Comparison of ENCODE assay signal across 20 cellular contexts in genomic region chr1:172381981-172382380, GRCh38. TPM values are rescaled to one million over a fixed set of nuclear protein-coding genes. Genes with fewer than 3 reads are reported as not detected.
DNase-seq lines count a peak whose midpoint lies in the region; ATAC-seq and TF ChIP-seq lines count a peak whose summit lies in the region.
"Had no signal": no experiment of that assay in that cellular context is flagged by ENCODE, and none has a peak within 500 bp of the region (broad histone marks: within the 10 kb centered on the region; RNA-seq: fewer than 3 reads in every experiment).

No MANE protein-coding gene starts in this region.

- H3K9ac ChIP-seq in Loucy (ENCODE audit: low read depth, low read length, poor library complexity, severe bottlenecking): peak overlapping the region; percentile 75

- H3K36me3 Mint-ChIP-seq in CD4-positive, CD25-positive, alpha-beta regulatory T cell: no peaks in the 10 kb centered on the region
- H3K36me3 Mint-ChIP-seq in brain (peaks cover 11% of the 10 kb centered on the region), Calu3 (ENCODE audit: insufficient read depth, unreplicated experiment) (no peaks in the 10 kb centered on the region)
- H3K36me3 Mint-ChIP-seq in natural killer cell treated with Interleukin-12 subunit alpha and Interleukin-12 subunit beta and Interleukin-15 and Interleukin-18, amount 100 ng/mL, for 72 hours: no peaks in the 10 kb centered on the region

- no peak for TF ChIP-seq CTCF in Loucy (conservative IDR thresholded peaks at IDR 0.05; ENCODE audit: low read length)
- TF ChIP-seq CTCF in brain (conservative IDR thresholded peaks at IDR 0.05): no peak
- TF ChIP-seq CTCF in Calu3 (IDR thresholded peaks at IDR 0.05; ENCODE audit: unreplicated experiment): no peak

- peak overlapping the region; percentile 33 to 77 (median 60) for H3K27ac Mint-ChIP-seq in CD4-positive, CD25-positive, alpha-beta regulatory T cell
- peak overlapping the region in 3 of 5 experiments; percentile 89 to 92 (median 92) for H3K27ac Mint-ChIP-seq in brain
- H3K27ac Mint-ChIP-seq in natural killer cell treated with Interleukin-12 subunit alpha and Interleukin-12 subunit beta and Interleukin-15 and Interleukin-18, amount 100 ng/mL, for 72 hours: peak overlapping the region; percentile 10 to 84
- H3K27ac Mint-ChIP-seq in Calu3 (ENCODE audit: unreplicated experiment): no peak overlapping the region

- H3K36me3 ChIP-seq in CD4-positive, CD25-positive, alpha-beta regulatory T cell (ENCODE audit: control insufficient read depth, insufficient read depth, low read length): no peaks in the 10 kb centered on the region
- no peaks in the 10 kb centered on the region for H3K36me3 ChIP-seq in Loucy (ENCODE audit: insufficient read depth, low read length)
- H3K36me3 ChIP-seq: neutrophil had no signal

- H3K27me3 Mint-ChIP-seq in CD4-positive, CD25-positive, alpha-beta regulatory T cell: peaks cover 4% of the 10 kb centered on the region
- no peaks in the 10 kb centered on the region for H3K27me3 Mint-ChIP-seq in brain
- H3K27me3 Mint-ChIP-seq in natural killer cell treated with Interleukin-12 subunit alpha and Interleukin-12 subunit beta and Interleukin-15 and Interleukin-18, amount 100 ng/mL, for 72 hours: no peaks in the 10 kb centered on the region
- H3K27me3 Mint-ChIP-seq in Calu3 (ENCODE audit: unreplicated experiment): no peaks in the 10 kb centered on the region

- CTCF ChIA-PET in Calu3 (lab: Charles Lee): no interaction called here

- H3K79me2 ChIP-seq in Loucy (ENCODE audit: insufficient read depth, low read length): no peaks in the 10 kb centered on the region

- no peak overlapping the region for H3K4me3 ChIP-seq in CD4-positive, CD25-positive, alpha-beta regulatory T cell (ENCODE audit: low read depth, low read length)
- H3K4me3 ChIP-seq in Loucy (ENCODE audit: low read length, poor library complexity, severe bottlenecking): no peak overlapping the region

- H3K4me1 Mint-ChIP-seq in CD4-positive, CD25-positive, alpha-beta regulatory T cell: peaks cover 10 to 46% (median 28%) of the 10 kb centered on the region in 4 donors
- H3K4me1 Mint-ChIP-seq in brain: peaks cover 55% of the 10 kb centered on the region
- H3K4me1 Mint-ChIP-seq in natural killer cell treated with Interleukin-12 subunit alpha and Interleukin-12 subunit beta and Interleukin-15 and Interleukin-18, amount 100 ng/mL, for 72 hours (ENCODE audit: low read depth in 2 of 2): peaks cover 7 to 18% of the 10 kb centered on the region in 2 donors
- H3K4me1 Mint-ChIP-seq in Calu3 (ENCODE audit: low read depth, unreplicated experiment): peaks cover 24% of the 10 kb centered on the region

- H3K4me2 ChIP-seq in Loucy (ENCODE audit: low read depth, low read length, poor library complexity, severe bottlenecking): no peak overlapping the region

- H3K4me1 ChIP-seq in CD4-positive, CD25-positive, alpha-beta regulatory T cell (ENCODE audit: control insufficient read depth, insufficient read depth, low read length, poor library complexity, severe bottlenecking): peaks cover 16% of the 10 kb centered on the region
- H3K4me1 ChIP-seq in Loucy (ENCODE audit: insufficient read depth, low read length, poor library complexity, severe bottlenecking): peaks cover 37% of the 10 kb centered on the region

- H3F3A ChIP-seq in Loucy (ENCODE audit: low read depth): no peaks in the 10 kb centered on the region

- no peaks in the 10 kb centered on the region for H3K9me2 ChIP-seq in Loucy (replicated peaks; ENCODE audit: low read depth, low read length)

- H2AFZ ChIP-seq in Loucy (ENCODE audit: low read length): 0 out of 2 replicates have a peak overlapping the region, but pooled peaks have one; percentile 32

- no peaks in the 10 kb centered on the region for H3K9me3 ChIP-seq in CD4-positive, CD25-positive, alpha-beta regulatory T cell (ENCODE audit: control insufficient read depth in 2 of 2, low read length in 2 of 2)
- H3K9me3 ChIP-seq in Loucy (ENCODE audit: insufficient read depth, low read depth, low read length): no peaks in the 10 kb centered on the region
- H3K9me3 ChIP-seq: neutrophil had no signal

- no TSS peak for BruUV-seq in Calu3 (replicated peaks; lab: Mats Ljungman, UMichigan)

- intact Hi-C loops in Calu3 (cut with micrococcal nuclease; ENCODE audit: unreplicated experiment): no loop called here

- no peak for DNase-seq in CD4-positive, CD25-positive, alpha-beta regulatory T cell
- DNase-seq in natural killer cell treated with Interleukin-12 subunit alpha and Interleukin-12 subunit beta and Interleukin-15 and Interleukin-18, amount 100 ng/mL, for 72 hours (ENCODE audit: low spot score): no peak
- no peak for DNase-seq in stimulated activated CD4-positive, alpha-beta T cell treated with anti-CD3 and anti-CD28 coated beads, Interleukin-2, amount 100 ng/mL, for 48 hours
- no peak for DNase-seq in activated CD8-positive, alpha-beta memory T cell treated with anti-CD3 and anti-CD28 coated beads, Interleukin-2, amount 50 U/mL, for 48 hours
- DNase-seq in Calu3: no peak
- DNase-seq: activated gamma-delta T cell; C1 segment of cervical spinal cord; effector CD4-positive, alpha-beta T cell; HCEC 1CT; NCI-H1048; NCI-H82; T-helper 9 cell had no signal

- no peak overlapping the region for H3K27ac ChIP-seq in CD4-positive, CD25-positive, alpha-beta regulatory T cell (ENCODE audit: insufficient read depth, low read length, poor library complexity, severe bottlenecking)
- H3K27ac ChIP-seq: neutrophil had no signal

- no peaks in the 10 kb centered on the region for H4K20me1 ChIP-seq in Loucy (ENCODE audit: insufficient read depth, low read length, poor library complexity, severe bottlenecking)

- no peak for ATAC-seq in CD4-positive, CD25-positive, alpha-beta regulatory T cell (ENCODE audit: low read depth in 2 of 2)
- ATAC-seq in natural killer cell treated with Interleukin-12 subunit alpha and Interleukin-12 subunit beta and Interleukin-15 and Interleukin-18, amount 100 ng/mL, for 72 hours: no peak
- no peak for ATAC-seq in GM21390 (IDR thresholded peaks at IDR 0.05; ENCODE audit: unreplicated experiment)
- ATAC-seq: left lobe of liver had no signal

- peak overlapping the region in 2 of 4 donors; percentile 9 to 43 for H3K4me3 Mint-ChIP-seq in CD4-positive, CD25-positive, alpha-beta regulatory T cell
- H3K4me3 Mint-ChIP-seq in brain (peak overlapping the region in 3 of 5 experiments; percentile 5 to 56 (median 51)), Calu3 (ENCODE audit: low read depth, unreplicated experiment) (no peak overlapping the region)
- peak overlapping the region; percentile 10 for H3K4me3 Mint-ChIP-seq in natural killer cell treated with Interleukin-12 subunit alpha and Interleukin-12 subunit beta and Interleukin-15 and Interleukin-18, amount 100 ng/mL, for 72 hours

- H3K9me3 Mint-ChIP-seq in CD4-positive, CD25-positive, alpha-beta regulatory T cell: no peaks in the 10 kb centered on the region
- H3K9me3 Mint-ChIP-seq in brain (no peaks in the 10 kb centered on the region), Calu3 (ENCODE audit: low read depth, unreplicated experiment) (no peaks in the 10 kb centered on the region)
- no peaks in the 10 kb centered on the region for H3K9me3 Mint-ChIP-seq in natural killer cell treated with Interleukin-12 subunit alpha and Interleukin-12 subunit beta and Interleukin-15 and Interleukin-18, amount 100 ng/mL, for 72 hours

- H3K27me3 ChIP-seq in CD4-positive, CD25-positive, alpha-beta regulatory T cell (ENCODE audit: control insufficient read depth, insufficient read depth, low read length): no peaks in the 10 kb centered on the region
- H3K27me3 ChIP-seq in Loucy (ENCODE audit: insufficient read depth, low read length, poor library complexity, severe bottlenecking): no peaks in the 10 kb centered on the region
- H3K27me3 ChIP-seq: neutrophil had no signal

RNA-seq across cellular contexts. Expression of gene C1orf105, which starts 38.5 kb away (rescaled TPM):
- not detected for total RNA-seq in CD4-positive, CD25-positive, alpha-beta regulatory T cell
- not detected for polyA plus RNA-seq in CD4-positive, CD25-positive, alpha-beta regulatory T cell
- not detected for polyA plus RNA-seq in brain (ENCODE audit: insufficient read depth, low read depth, low replicate concordance)
- total RNA-seq in natural killer cell treated with Interleukin-12 subunit alpha and Interleukin-12 subunit beta and Interleukin-15 and Interleukin-18, amount 100 ng/mL, for 72 hours: not detected
- total RNA-seq in Calu3 (2022): not detected in 2 replicates
- total RNA-seq: Daoy, left lobe of liver, RPMI7951, ureter had no signal
